Comparison of ENCODE assay signal across 1 cellular context in the genomic region with DNA sequence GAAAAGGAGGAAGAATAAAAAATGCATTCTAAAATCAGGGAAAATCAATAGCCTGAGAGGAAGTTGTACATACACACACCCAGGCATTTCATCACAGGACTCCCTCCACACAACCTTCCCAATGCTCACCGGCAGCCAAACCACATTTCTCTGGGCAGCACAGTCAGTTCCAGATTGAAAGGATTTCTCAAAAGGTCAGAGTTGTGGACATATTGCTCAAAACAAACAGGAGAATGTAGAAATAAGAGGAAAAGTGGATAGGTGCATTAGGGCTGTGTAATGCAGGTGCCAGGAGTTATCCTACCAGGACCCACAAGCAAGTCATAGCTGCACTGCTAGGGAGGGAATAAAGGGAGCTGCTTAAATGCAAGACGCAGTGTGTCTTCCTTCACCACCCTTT.
TF ChIP-seq lines count a peak whose summit lies in the region.

No MANE protein-coding gene starts in this region.

TF ChIP-seq in HepG2, 621 proteins besides CTCF, POLR2A, EP300 and RAD21 (continued from another document and continues in another):
- TF ChIP-seq DDIT3 (CRISPR knock-in tag; IDR thresholded peaks at IDR 0.05), result no peak
- TF ChIP-seq ZBTB20 (CRISPR knock-in tag; IDR thresholded peaks at IDR 0.05; ENCODE audit: borderline replicate concordance, low read depth), result 0 out of 2 replicates have a peak, but pooled peaks have one; percentile 34
- TF ChIP-seq XBP1 (CRISPR knock-in tag; IDR thresholded peaks at IDR 0.05), result no peak
- no peak for TF ChIP-seq ZNF558 (CRISPR knock-in tag; IDR thresholded peaks at IDR 0.05; ENCODE audit: borderline replicate concordance)
- TF ChIP-seq KDM2A (CRISPR knock-in tag; IDR thresholded peaks at IDR 0.05; ENCODE audit: borderline replicate concordance, low read depth), result no peak
- no peak for TF ChIP-seq ZNF589 (CRISPR knock-in tag; conservative IDR thresholded peaks at IDR 0.05)
- TF ChIP-seq SATB2 (CRISPR knock-in tag; IDR thresholded peaks at IDR 0.05), result no peak
- peak; percentile 57 for TF ChIP-seq ASH2L (IDR thresholded peaks at IDR 0.05; ENCODE audit: insufficient read length, low read depth, low read length)
- TF ChIP-seq KAT8 (CRISPR knock-in tag; IDR thresholded peaks at IDR 0.05), result peak; percentile 45; the same call in 1 of the 2 replicates
- TF ChIP-seq PHF21A (CRISPR knock-in tag; IDR thresholded peaks at IDR 0.05), result peak; percentile 72; the same call in 1 of the 2 replicates
- no peak for TF ChIP-seq RFXANK (CRISPR knock-in tag; IDR thresholded peaks at IDR 0.05)
- TF ChIP-seq ZNF570 (CRISPR knock-in tag; IDR thresholded peaks at IDR 0.05; ENCODE audit: borderline replicate concordance), result no peak
- TF ChIP-seq SSRP1 (CRISPR knock-in tag; IDR thresholded peaks at IDR 0.05), result no peak
- no peak for TF ChIP-seq PAWR (CRISPR knock-in tag; IDR thresholded peaks at IDR 0.05; ENCODE audit: borderline replicate concordance)
- no peak for TF ChIP-seq MAZ (IDR thresholded peaks at IDR 0.05; ENCODE audit: borderline replicate concordance, low read depth, low read length)
- peak; percentile 18; the same call in 1 of the 2 replicates for TF ChIP-seq MAZ (CRISPR knock-in tag; IDR thresholded peaks at IDR 0.05; ENCODE audit: low read depth)
- peak; percentile 61; the same call in 1 of the 2 replicates for TF ChIP-seq RERE (CRISPR knock-in tag; IDR thresholded peaks at IDR 0.05; ENCODE audit: low read depth)
- no peak for TF ChIP-seq ZNF17 (CRISPR knock-in tag; IDR thresholded peaks at IDR 0.05)
- 0 out of 2 replicates have a peak, but pooled peaks have one; percentile 66 for TF ChIP-seq REPIN1 (CRISPR knock-in tag; IDR thresholded peaks at IDR 0.05; ENCODE audit: borderline replicate concordance, low read depth)
- TF ChIP-seq IRX3 (CRISPR knock-in tag; IDR thresholded peaks at IDR 0.05; ENCODE audit: borderline replicate concordance, low read depth), result no peak
- TF ChIP-seq THAP11 (CRISPR knock-in tag; IDR thresholded peaks at IDR 0.05), result peak; percentile 38; the same call in 1 of the 2 replicates
- TF ChIP-seq ZBTB7B (CRISPR knock-in tag; IDR thresholded peaks at IDR 0.05), result 0 out of 2 replicates have a peak, but pooled peaks have one; percentile 39
- TF ChIP-seq THYN1 (CRISPR knock-in tag; IDR thresholded peaks at IDR 0.05; ENCODE audit: borderline replicate concordance, low read depth), result no peak
- no peak for TF ChIP-seq DMAP1 (CRISPR knock-in tag; IDR thresholded peaks at IDR 0.05)
- TF ChIP-seq, protein P1, sequence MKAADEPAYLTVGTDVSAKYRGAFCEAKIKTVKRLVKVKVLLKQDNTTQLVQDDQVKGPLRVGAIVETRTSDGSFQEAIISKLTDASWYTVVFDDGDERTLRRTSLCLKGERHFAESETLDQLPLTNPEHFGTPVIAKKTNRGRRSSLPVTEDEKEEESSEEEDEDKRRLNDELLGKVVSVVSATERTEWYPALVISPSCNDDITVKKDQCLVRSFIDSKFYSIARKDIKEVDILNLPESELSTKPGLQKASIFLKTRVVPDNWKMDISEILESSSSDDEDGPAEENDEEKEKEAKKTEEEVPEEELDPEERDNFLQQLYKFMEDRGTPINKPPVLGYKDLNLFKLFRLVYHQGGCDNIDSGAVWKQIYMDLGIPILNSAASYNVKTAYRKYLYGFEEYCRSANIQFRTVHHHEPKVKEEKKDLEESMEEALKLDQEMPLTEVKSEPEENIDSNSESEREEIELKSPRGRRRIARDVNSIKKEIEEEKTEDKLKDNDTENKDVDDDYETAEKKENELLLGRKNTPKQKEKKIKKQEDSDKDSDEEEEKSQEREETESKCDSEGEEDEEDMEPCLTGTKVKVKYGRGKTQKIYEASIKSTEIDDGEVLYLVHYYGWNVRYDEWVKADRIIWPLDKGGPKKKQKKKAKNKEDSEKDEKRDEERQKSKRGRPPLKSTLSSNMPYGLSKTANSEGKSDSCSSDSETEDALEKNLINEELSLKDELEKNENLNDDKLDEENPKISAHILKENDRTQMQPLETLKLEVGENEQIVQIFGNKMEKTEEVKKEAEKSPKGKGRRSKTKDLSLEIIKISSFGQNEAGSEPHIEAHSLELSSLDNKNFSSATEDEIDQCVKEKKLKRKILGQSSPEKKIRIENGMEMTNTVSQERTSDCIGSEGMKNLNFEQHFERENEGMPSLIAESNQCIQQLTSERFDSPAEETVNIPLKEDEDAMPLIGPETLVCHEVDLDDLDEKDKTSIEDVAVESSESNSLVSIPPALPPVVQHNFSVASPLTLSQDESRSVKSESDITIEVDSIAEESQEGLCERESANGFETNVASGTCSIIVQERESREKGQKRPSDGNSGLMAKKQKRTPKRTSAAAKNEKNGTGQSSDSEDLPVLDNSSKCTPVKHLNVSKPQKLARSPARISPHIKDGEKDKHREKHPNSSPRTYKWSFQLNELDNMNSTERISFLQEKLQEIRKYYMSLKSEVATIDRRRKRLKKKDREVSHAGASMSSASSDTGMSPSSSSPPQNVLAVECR (CRISPR knock-in tag; IDR thresholded peaks at IDR 0.05; ENCODE audit: borderline replicate concordance), result no peak
- TF ChIP-seq, protein P2, sequence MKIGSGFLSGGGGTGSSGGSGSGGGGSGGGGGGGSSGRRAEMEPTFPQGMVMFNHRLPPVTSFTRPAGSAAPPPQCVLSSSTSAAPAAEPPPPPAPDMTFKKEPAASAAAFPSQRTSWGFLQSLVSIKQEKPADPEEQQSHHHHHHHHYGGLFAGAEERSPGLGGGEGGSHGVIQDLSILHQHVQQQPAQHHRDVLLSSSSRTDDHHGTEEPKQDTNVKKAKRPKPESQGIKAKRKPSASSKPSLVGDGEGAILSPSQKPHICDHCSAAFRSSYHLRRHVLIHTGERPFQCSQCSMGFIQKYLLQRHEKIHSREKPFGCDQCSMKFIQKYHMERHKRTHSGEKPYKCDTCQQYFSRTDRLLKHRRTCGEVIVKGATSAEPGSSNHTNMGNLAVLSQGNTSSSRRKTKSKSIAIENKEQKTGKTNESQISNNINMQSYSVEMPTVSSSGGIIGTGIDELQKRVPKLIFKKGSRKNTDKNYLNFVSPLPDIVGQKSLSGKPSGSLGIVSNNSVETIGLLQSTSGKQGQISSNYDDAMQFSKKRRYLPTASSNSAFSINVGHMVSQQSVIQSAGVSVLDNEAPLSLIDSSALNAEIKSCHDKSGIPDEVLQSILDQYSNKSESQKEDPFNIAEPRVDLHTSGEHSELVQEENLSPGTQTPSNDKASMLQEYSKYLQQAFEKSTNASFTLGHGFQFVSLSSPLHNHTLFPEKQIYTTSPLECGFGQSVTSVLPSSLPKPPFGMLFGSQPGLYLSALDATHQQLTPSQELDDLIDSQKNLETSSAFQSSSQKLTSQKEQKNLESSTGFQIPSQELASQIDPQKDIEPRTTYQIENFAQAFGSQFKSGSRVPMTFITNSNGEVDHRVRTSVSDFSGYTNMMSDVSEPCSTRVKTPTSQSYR (CRISPR knock-in tag; IDR thresholded peaks at IDR 0.05; ENCODE audit: borderline replicate concordance), result peak; percentile 54; the same call in 1 of the 2 replicates
- TF ChIP-seq MED8 (CRISPR knock-in tag; IDR thresholded peaks at IDR 0.05; ENCODE audit: insufficient replicate concordance), result peak; percentile 45
- no peak for TF ChIP-seq BHLHE40 (IDR thresholded peaks at IDR 0.05; ENCODE audit: low read length)
- peak; percentile 76; the same call in 1 of the 2 replicates for TF ChIP-seq RCOR2 (CRISPR knock-in tag; IDR thresholded peaks at IDR 0.05)
- no peak for TF ChIP-seq ZNF446 (CRISPR knock-in tag; IDR thresholded peaks at IDR 0.05)
- peak; percentile 71 for TF ChIP-seq KDM6A (CRISPR knock-in tag; IDR thresholded peaks at IDR 0.05; ENCODE audit: low read depth)
- TF ChIP-seq ATF4 (CRISPR knock-in tag; IDR thresholded peaks at IDR 0.05), result 0 out of 4 replicates have a peak, but pooled peaks of 1 of the 2 experiments have one; percentile 23
- no peak for TF ChIP-seq TBL1XR1 (IDR thresholded peaks at IDR 0.05; ENCODE audit: borderline replicate concordance, low read length, partially characterized antibody)
- no peak for TF ChIP-seq RAD51 (IDR thresholded peaks at IDR 0.05; ENCODE audit: borderline replicate concordance)
- TF ChIP-seq, protein P3, sequence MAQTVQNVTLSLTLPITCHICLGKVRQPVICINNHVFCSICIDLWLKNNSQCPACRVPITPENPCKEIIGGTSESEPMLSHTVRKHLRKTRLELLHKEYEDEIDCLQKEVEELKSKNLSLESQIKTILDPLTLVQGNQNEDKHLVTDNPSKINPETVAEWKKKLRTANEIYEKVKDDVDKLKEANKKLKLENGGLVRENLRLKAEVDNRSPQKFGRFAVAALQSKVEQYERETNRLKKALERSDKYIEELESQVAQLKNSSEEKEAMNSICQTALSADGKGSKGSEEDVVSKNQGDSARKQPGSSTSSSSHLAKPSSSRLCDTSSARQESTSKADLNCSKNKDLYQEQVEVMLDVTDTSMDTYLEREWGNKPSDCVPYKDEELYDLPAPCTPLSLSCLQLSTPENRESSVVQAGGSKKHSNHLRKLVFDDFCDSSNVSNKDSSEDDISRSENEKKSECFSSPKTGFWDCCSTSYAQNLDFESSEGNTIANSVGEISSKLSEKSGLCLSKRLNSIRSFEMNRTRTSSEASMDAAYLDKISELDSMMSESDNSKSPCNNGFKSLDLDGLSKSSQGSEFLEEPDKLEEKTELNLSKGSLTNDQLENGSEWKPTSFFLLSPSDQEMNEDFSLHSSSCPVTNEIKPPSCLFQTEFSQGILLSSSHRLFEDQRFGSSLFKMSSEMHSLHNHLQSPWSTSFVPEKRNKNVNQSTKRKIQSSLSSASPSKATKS (CRISPR knock-in tag; IDR thresholded peaks at IDR 0.05), result no peak
- no peak for TF ChIP-seq SOX6 (IDR thresholded peaks at IDR 0.05)
- peak; percentile 80 for TF ChIP-seq SOX6 (CRISPR knock-in tag; IDR thresholded peaks at IDR 0.05)
- TF ChIP-seq MIER2 (CRISPR knock-in tag; IDR thresholded peaks at IDR 0.05), result 0 out of 2 replicates have a peak, but pooled peaks have one; percentile 20
- TF ChIP-seq TFE3 (CRISPR knock-in tag; IDR thresholded peaks at IDR 0.05), result no peak
- TF ChIP-seq ZFP37 (CRISPR knock-in tag; IDR thresholded peaks at IDR 0.05; ENCODE audit: borderline replicate concordance), result no peak
- TF ChIP-seq HES4 (CRISPR knock-in tag; IDR thresholded peaks at IDR 0.05; ENCODE audit: borderline replicate concordance), result no peak
- peak; percentile 97 for TF ChIP-seq NR2F6 (IDR thresholded peaks at IDR 0.05)
- peak; percentile 95 for TF ChIP-seq NR2F6 (CRISPR knock-in tag; IDR thresholded peaks at IDR 0.05)
